8 cellular contexts compared by ENCODE assay signal in genomic region chr2:128319457-128319772, GRCh38. TPM values are rescaled to one million over a fixed set of nuclear protein-coding genes. Genes with fewer than 3 reads are reported as not detected.
A peak's percentile ranks its signal among the peaks of the same experiment; 100 is the strongest.
DNase-seq lines count a peak whose midpoint lies in the region; ATAC-seq and TF ChIP-seq lines count a peak whose summit lies in the region.

No MANE protein-coding gene starts in this region.

- H3K36me3 ChIP-seq in BLaER1 (peaks cover 16% of the 10 kb centered on the region), OCI-LY1 (ENCODE audit: insufficient read depth, low read length) (no peaks in the 10 kb centered on the region; the same call in 1 of the 2 replicates)

- peak overlapping the region; percentile 76 for H3K4me3 ChIP-seq in BLaER1
- H3K4me3 ChIP-seq in OCI-LY1 (ENCODE audit: low read depth, low read length, poor library complexity, severe bottlenecking): peak overlapping the region; percentile 61

- H3K27ac Mint-ChIP-seq in endothelial cell (ENCODE audit: unreplicated experiment) (no peak overlapping the region), neural crest cell (ENCODE audit: unreplicated experiment) (no peak overlapping the region)

- no peaks in the 10 kb centered on the region for H3K9me3 Mint-ChIP-seq in endothelial cell (ENCODE audit: unreplicated experiment)
- no peaks in the 10 kb centered on the region for H3K9me3 Mint-ChIP-seq in neural crest cell

- H3F3A ChIP-seq in OCI-LY1 (ENCODE audit: insufficient read depth, low read length): no peaks in the 10 kb centered on the region

- TF ChIP-seq CTCF in OCI-LY1 (IDR thresholded peaks at IDR 0.05; ENCODE audit: low read length): no peak
- no peak for TF ChIP-seq CTCF in endothelial cell (IDR thresholded peaks at IDR 0.05; ENCODE audit: unreplicated experiment)
- no peak for TF ChIP-seq CTCF in neural crest cell (conservative IDR thresholded peaks at IDR 0.05)

- peaks cover 37% of the 10 kb centered on the region for H4K20me1 ChIP-seq in BLaER1
- no peaks in the 10 kb centered on the region for H4K20me1 ChIP-seq in OCI-LY1 (ENCODE audit: insufficient read depth, low read length)

- DNase-seq in endothelial cell (ENCODE audit: low spot score) (no peak), neural crest cell (ENCODE audit: low read depth, low spot score) (no peak), COR-L47 (lab: John Stamatoyannopoulos, UW) (no peak), foreskin melanocyte (no peak)

- H3K27me3 Mint-ChIP-seq in endothelial cell (ENCODE audit: unreplicated experiment) (peaks cover 18% of the 10 kb centered on the region), neural crest cell (ENCODE audit: low read depth) (peaks cover 16% of the 10 kb centered on the region)

- H3K27me3 ChIP-seq in BLaER1 (no peaks in the 10 kb centered on the region), OCI-LY1 (ENCODE audit: insufficient read depth, low read length) (no peaks in the 10 kb centered on the region; the same call in 1 of the 2 replicates)

- peak overlapping the region; percentile 81 for H3K4me3 Mint-ChIP-seq in endothelial cell (ENCODE audit: unreplicated experiment)
- H3K4me3 Mint-ChIP-seq in neural crest cell: peak overlapping the region; percentile 81

- H3K9me3 ChIP-seq in BLaER1: no peaks in the 10 kb centered on the region
- H3K9me3 ChIP-seq in OCI-LY1 (ENCODE audit: low read length): no peaks in the 10 kb centered on the region

- H3K9ac ChIP-seq in BLaER1 (peak overlapping the region; percentile 78), OCI-LY1 (ENCODE audit: low read length) (peak overlapping the region; percentile 43; the same call in 1 of the 2 replicates)

- H3K4me2 ChIP-seq in BLaER1 (peak overlapping the region; percentile 100), OCI-LY1 (ENCODE audit: low read length) (peak overlapping the region; percentile 67)

- H3K4me1 Mint-ChIP-seq in endothelial cell (ENCODE audit: unreplicated experiment) (peaks cover 12% of the 10 kb centered on the region), neural crest cell (peaks cover 27% of the 10 kb centered on the region)

- no peaks in the 10 kb centered on the region for H3K9me2 ChIP-seq in OCI-LY1 (ENCODE audit: low read depth, low read length)

- ATAC-seq in GM21447 (IDR thresholded peaks at IDR 0.05; ENCODE audit: unreplicated experiment) (no peak), HG03520 (IDR thresholded peaks at IDR 0.05; ENCODE audit: unreplicated experiment) (no peak)

- no peak overlapping the region for H2AFZ ChIP-seq in OCI-LY1 (ENCODE audit: low read length)

- H3K36me3 Mint-ChIP-seq in endothelial cell (ENCODE audit: low read depth, unreplicated experiment) (peaks cover 9% of the 10 kb centered on the region), neural crest cell (ENCODE audit: low read depth) (peaks cover 5% of the 10 kb centered on the region)

- no peaks in the 10 kb centered on the region for H3K79me2 ChIP-seq in OCI-LY1 (ENCODE audit: insufficient read depth, low read length)

- H3K4me1 ChIP-seq in BLaER1: peaks cover 83% of the 10 kb centered on the region
- H3K4me1 ChIP-seq in OCI-LY1 (ENCODE audit: insufficient read depth, low read length, severe bottlenecking): peaks cover 21% of the 10 kb centered on the region

- H3K27ac ChIP-seq in BLaER1 (peak overlapping the region; percentile 78; the same call in 1 of the 2 replicates), OCI-LY1 (ENCODE audit: low read depth, low read length, poor library complexity, severe bottlenecking) (no peak overlapping the region)

RNA-seq across cellular contexts. Expression of gene HS6ST1, which starts 0.7 kb away (rescaled TPM):
- total RNA-seq in endothelial cell (ENCODE audit: unreplicated experiment): 23.3 TPM
- 39.8 and 40.3 TPM in 2 replicates for total RNA-seq in neural crest cell
